32 cellular contexts compared by ENCODE assay signal in genomic region chrX:33298622-33299021, GRCh38.
"Had no signal": no experiment of that assay in that cellular context is flagged by ENCODE, and none has a peak within 500 bp of the region (broad histone marks: within the 10 kb centered on the region; RNA-seq: fewer than 3 reads in every experiment).

No MANE protein-coding gene starts in this region.

- DNase-seq: Kasumi-1, MG63, NCI-H1048, NCI-H1092 treated with DMSO at 0.1 percent for 48 hours, NCI-H1105 treated with DMSO at 0.1 percent for 48 hours, NCI-H1417, NCI-H1436, NCI-H146, NCI-H1694, NCI-H187, NCI-H1930, NCI-H2029 treated with DMSO at 0.1 percent for 48 hours, NCI-H2081 treated with DMSO at 0.1 percent for 48 hours, NCI-H2107, NCI-H2171, NCI-H226, NCI-H446 treated with DMSO at 0.1 percent for 48 hours, NCI-H510A, NCI-H524, NCI-H526, NCI-H69, NCI-H748 treated with DMSO at 0.1 percent for 48 hours, NCI-H82, PC-9, SHP77 treated with DMSO at 0.1 percent for 48 hours, SK-N-SH, SW 1271 had no signal

- ATAC-seq: Panc1, Right ventricle myocardium inferior had no signal

- H2AFZ ChIP-seq: PC-9 had no signal

- H3K4me2 ChIP-seq: PC-9, SK-N-SH had no signal

- H3K4me3 ChIP-seq: MG63, PC-9, SJSA1 had no signal

- H3K36me3 ChIP-seq: MG63, SJSA1 had no signal

- H3K9ac ChIP-seq: SK-N-SH had no signal

- H3K27me3 ChIP-seq: MG63, SJSA1 had no signal

- H3K27ac ChIP-seq: PC-9, RWPE1, SJSA1 had no signal

- H3K9me3 ChIP-seq: MG63, SJSA1, SK-N-SH had no signal

- FAIRE-seq: RCC 7860 had no signal

- H3K4me1 ChIP-seq: SJSA1 had no signal
